Comparison of ENCODE assay signal across 34 cellular contexts in the genomic region with DNA sequence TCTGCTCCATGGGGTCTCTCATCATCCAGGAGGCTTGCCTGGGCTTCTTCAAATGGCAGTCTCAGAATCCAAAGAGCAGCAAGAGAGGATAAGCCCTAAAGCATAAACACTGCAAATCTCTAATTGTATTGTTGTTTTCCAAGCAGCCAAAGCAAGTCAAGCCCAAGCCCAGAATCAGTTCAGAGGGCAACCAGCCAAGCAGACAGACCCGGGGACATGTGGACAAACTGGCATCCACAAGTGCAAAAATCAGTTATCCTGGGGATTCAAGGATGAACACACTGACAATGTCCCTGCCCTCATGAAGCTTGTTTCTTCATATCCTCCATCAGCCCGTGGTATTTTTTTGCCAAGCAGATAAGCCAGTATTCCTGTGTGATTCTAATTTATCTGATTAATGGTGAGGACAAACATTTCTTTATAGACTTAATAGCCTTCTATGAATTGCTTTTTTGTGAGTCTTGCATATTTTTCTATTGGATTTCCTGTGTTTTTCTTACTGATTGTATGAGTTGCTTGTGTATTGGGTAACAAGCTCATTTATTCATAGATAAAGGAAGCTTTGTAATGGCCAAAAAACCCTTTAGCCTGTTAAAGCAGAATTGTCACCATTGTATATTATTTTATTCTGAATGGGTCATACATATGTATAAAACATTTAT.
"Had no signal": no experiment of that assay in that cellular context is flagged by ENCODE, and none has a peak within 500 bp of the region (broad histone marks: within the 10 kb centered on the region; RNA-seq: fewer than 3 reads in every experiment).

No MANE protein-coding gene starts in this region.

- H3K27me3 ChIP-seq: brain microvascular endothelial cell, Peyer's patch had no signal

- H3K36me3 ChIP-seq: brain microvascular endothelial cell, Peyer's patch had no signal

- H3K4me1 ChIP-seq: Peyer's patch had no signal

- DNase-seq: activated B cell treated with CpG ODN at 0.5 μM for 24 hours; activated CD4-positive, alpha-beta memory T cell treated with anti-CD3 and anti-CD28 coated beads, Interleukin-2, amount 10 ng/mL, durations not matched to agents 7 days and 5 days; activated CD4-positive, alpha-beta T cell treated with anti-CD3 and anti-CD28 coated beads for 4 hours; activated CD4-positive, alpha-beta T cell treated with anti-CD3 and anti-CD28 coated beads, Interleukin-2, amount 50 U/mL, for 1 hour; activated CD4-positive, CD25-positive, alpha-beta regulatory T cell treated with anti-CD3 and anti-CD28 coated beads, Interleukin-2, amount 50 U/mL, for 72 hours; activated CD8-positive, alpha-beta memory T cell treated with anti-CD3 and anti-CD28 coated beads for 24 hours; activated CD8-positive, alpha-beta memory T cell treated with anti-CD3 and anti-CD28 coated beads, Interleukin-2, amount 10 ng/mL, durations not matched to agents 7 days and 5 days; activated CD8-positive, alpha-beta memory T cell treated with anti-CD3 and anti-CD28 coated beads, Interleukin-2, amount 50 U/mL, for 48 hours; activated effector memory CD4-positive, alpha-beta T cell treated with Interleukin-2 at 50 U/mL for 16 hours; activated naive CD4-positive, alpha-beta T cell treated with anti-CD3 and anti-CD28 coated beads, Interleukin-2, amount 10 ng/mL, durations not matched to agents 7 days and 5 days; activated naive CD8-positive, alpha-beta T cell treated with anti-CD3 and anti-CD28 coated beads, Interleukin-2, amount 50 U/mL, for 24 hours; activated T-cell treated with anti-CD3 and anti-CD28 coated beads, Interleukin-2, amount 50 U/mL, for 48 hours; anterior cingulate cortex; brain microvascular endothelial cell; KG1; MM.1S; MV-4-11; NCI-H1092; NCI-H1436 treated with DMSO at 0.1 percent for 48 hours; NCI-H1694 treated with DMSO at 0.1 percent for 48 hours; NCI-H2029; NCI-H2107; NCI-H2171; NCI-H446 treated with DMSO at 0.1 percent for 48 hours; NCI-H524 treated with DMSO at 0.1 percent for 48 hours; PC-3; Peyer's patch; SIG-M5; SW 1271; T-helper 1 cell; T-helper 2 cell; T-helper 9 cell had no signal

- H3K27ac ChIP-seq: brain microvascular endothelial cell, Peyer's patch, RWPE1, VCaP had no signal

- H3K4me3 ChIP-seq: Peyer's patch had no signal

- H3K9me3 ChIP-seq: Peyer's patch had no signal
